In the genomic region with DNA sequence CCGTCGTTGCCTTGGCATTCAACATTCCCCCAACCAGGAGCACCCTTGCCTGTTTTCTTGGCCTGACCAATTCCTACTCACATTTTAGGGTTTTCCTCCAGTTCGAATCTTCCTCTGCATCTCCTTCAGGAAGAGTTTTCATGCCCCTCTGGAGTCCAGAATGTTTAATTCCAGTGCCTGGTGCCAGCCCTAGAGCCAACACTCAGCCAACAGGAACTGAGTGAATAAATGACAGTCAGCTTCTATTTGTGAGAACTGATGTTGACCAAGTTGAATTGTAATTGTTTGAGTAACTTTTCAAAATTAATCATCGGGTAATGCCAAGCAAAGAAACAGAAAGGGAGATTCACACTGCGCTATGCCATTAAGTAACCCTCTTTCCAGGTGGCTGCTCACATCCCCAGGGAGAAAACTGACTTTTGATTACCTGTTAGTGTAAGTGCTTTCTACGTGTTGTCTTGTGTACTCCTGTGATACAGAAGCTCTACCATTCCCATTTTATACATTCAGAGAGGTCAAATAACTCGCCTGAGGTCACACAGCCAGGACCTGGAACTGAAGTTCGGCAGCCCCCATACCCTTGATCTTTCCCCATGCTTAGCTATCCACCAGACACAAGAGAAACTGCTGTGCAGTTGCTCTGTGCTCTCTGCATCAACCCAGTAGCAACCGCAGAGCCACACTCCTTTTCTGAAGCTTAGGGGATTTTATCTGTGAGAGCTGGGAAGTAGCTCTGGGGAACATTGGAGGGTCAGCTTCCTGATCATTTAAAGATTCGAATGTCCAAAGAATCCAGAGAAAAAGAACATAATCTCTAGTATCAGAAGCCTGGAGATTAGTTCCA, we compare ENCODE assay signal across 25 cellular contexts.
"Had no signal": no experiment of that assay in that cellular context is flagged by ENCODE, and none has a peak within 500 bp of the region (broad histone marks: within the 10 kb centered on the region; RNA-seq: fewer than 3 reads in every experiment).

No MANE protein-coding gene starts in this region.

- H3K27ac ChIP-seq: breast epithelium, left lung, lower lobe of right lung, right lobe of liver, upper lobe of left lung, VCaP had no signal

- H3K27me3 Mint-ChIP-seq: central memory CD8-positive, alpha-beta T cell; stimulated activated naive CD8-positive, alpha-beta T cell treated with anti-CD3 and anti-CD28 coated beads, Interleukin-15, amount 100 ng/mL, for 72 hours had no signal

- H3K27me3 ChIP-seq: breast epithelium, left lung, right lobe of liver, upper lobe of left lung had no signal

- ATAC-seq: activated CD4-positive, CD25-positive, alpha-beta regulatory T cell treated with anti-CD3 and anti-CD28 coated beads, Interleukin-2, amount 50 U/mL, for 24 hours; activated naive CD4-positive, alpha-beta T cell treated with anti-CD3 and anti-CD28 coated beads, Interleukin-2, amount 50 U/mL, for 72 hours; left lung; lower lobe of right lung; natural killer cell; right lobe of liver; stimulated activated effector memory CD8-positive, alpha-beta T cell treated with anti-CD3 and anti-CD28 coated beads, Interleukin-12 subunit alpha, Interleukin-12 subunit beta, amount 100 ng/mL, for 72 hours; stimulated activated naive CD8-positive, alpha-beta T cell treated with anti-CD3 and anti-CD28 coated beads, Interleukin-15, amount 100 ng/mL, for 72 hours had no signal

- H3K4me3 ChIP-seq: breast epithelium, left lung, lower lobe of right lung, right lobe of liver, upper lobe of left lung had no signal

- H3K36me3 ChIP-seq: breast epithelium, left lung, lower lobe of right lung, right lobe of liver, upper lobe of left lung had no signal

- H3K4me1 Mint-ChIP-seq: central memory CD8-positive, alpha-beta T cell; natural killer cell; stimulated activated effector memory CD8-positive, alpha-beta T cell treated with anti-CD3 and anti-CD28 coated beads, Interleukin-12 subunit alpha, Interleukin-12 subunit beta, amount 100 ng/mL, for 72 hours; stimulated activated naive CD8-positive, alpha-beta T cell treated with anti-CD3 and anti-CD28 coated beads, Interleukin-15, amount 100 ng/mL, for 72 hours had no signal

- H3K9me3 ChIP-seq: right lobe of liver, upper lobe of left lung had no signal

- H3K4me3 Mint-ChIP-seq: central memory CD8-positive, alpha-beta T cell; natural killer cell; stimulated activated effector memory CD8-positive, alpha-beta T cell treated with anti-CD3 and anti-CD28 coated beads, Interleukin-12 subunit alpha, Interleukin-12 subunit beta, amount 100 ng/mL, for 72 hours; stimulated activated naive CD8-positive, alpha-beta T cell treated with anti-CD3 and anti-CD28 coated beads, Interleukin-15, amount 100 ng/mL, for 72 hours had no signal

- H3K27ac Mint-ChIP-seq: activated naive CD4-positive, alpha-beta T cell treated with anti-CD3 and anti-CD28 coated beads, Interleukin-2, amount 50 U/mL, for 72 hours; natural killer cell; stimulated activated effector memory CD8-positive, alpha-beta T cell treated with anti-CD3 and anti-CD28 coated beads, Interleukin-12 subunit alpha, Interleukin-12 subunit beta, amount 100 ng/mL, for 72 hours had no signal

- DNase-seq: activated CD4-positive, alpha-beta T cell treated with anti-CD3 and anti-CD28 coated beads for 48 hours; activated CD4-positive, alpha-beta T cell treated with anti-CD3 and anti-CD28 coated beads, Interleukin-2, amount 50 U/mL, for 48 hours; activated naive CD4-positive, alpha-beta T cell; activated T-cell treated with anti-CD3 and anti-CD28 coated beads, Interleukin-2, amount 50 U/mL, for 48 hours; effector memory CD4-positive, alpha-beta T cell; head of caudate nucleus; hippocampal formation; left lung; lower lobe of right lung; mesenchymal stem cell; natural killer cell; posterior cingulate gyrus; stimulated activated CD4-positive, alpha-beta T cell treated with anti-CD3 and anti-CD28 coated beads, Interleukin-12 subunit alpha, Interleukin-12 subunit beta, amount 100 ng/mL, for 4 hours; stimulated activated CD4-positive, alpha-beta T cell treated with anti-CD3 and anti-CD28 coated beads, Interleukin-4, amount 100 ng/mL, for 24 hours; stimulated activated naive CD8-positive, alpha-beta T cell treated with anti-CD3 and anti-CD28 coated beads, Interleukin-15, amount 100 ng/mL, for 72 hours; substantia nigra; T-helper 1 cell; upper lobe of left lung had no signal
